16 cellular contexts compared by ENCODE assay signal in the genomic region with DNA sequence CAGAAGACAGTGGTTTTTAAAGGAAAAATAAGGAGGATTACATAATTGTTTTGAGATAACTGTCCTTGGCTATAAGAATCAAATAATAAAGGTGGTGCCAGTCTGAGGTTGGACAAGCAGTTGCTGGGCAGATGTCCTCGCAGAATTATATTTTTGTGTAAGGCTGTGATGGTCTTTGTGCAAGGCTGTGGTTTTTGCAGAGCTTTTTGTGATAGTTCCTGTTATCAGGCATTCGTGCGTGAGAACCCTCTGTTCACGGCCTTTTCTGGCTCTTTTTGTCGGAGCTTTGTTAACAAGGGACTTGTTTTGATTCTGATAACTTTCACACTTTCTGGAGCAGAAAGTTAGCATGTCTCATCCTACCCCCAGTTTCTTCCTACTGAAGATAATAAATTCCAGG.
DNase-seq lines count a peak whose midpoint lies in the region; ATAC-seq and TF ChIP-seq lines count a peak whose summit lies in the region.
"Had no signal": no experiment of that assay in that cellular context is flagged by ENCODE, and none has a peak within 500 bp of the region (broad histone marks: within the 10 kb centered on the region; RNA-seq: fewer than 3 reads in every experiment).

No MANE protein-coding gene starts in this region.

- peaks cover 6% of the 10 kb centered on the region for H3K27me3 Mint-ChIP-seq in nephron progenitor cell (ENCODE audit: low read depth, poor library complexity)

- ATAC-seq in GM18498 (IDR thresholded peaks at IDR 0.05; ENCODE audit: unreplicated experiment) = peak; percentile 56
- ATAC-seq in GM21390 (IDR thresholded peaks at IDR 0.05; ENCODE audit: unreplicated experiment) = peak; percentile 45
- ATAC-seq in HG03342 (IDR thresholded peaks at IDR 0.05; ENCODE audit: unreplicated experiment) = peak; percentile 49
- ATAC-seq: body of pancreas; left ventricle myocardium superior; naive thymus-derived CD4-positive, alpha-beta T cell had no signal

- no peaks in the 10 kb centered on the region for H3K36me3 Mint-ChIP-seq in nephron progenitor cell (ENCODE audit: low read depth)

- no peaks in the 10 kb centered on the region for H3K4me1 Mint-ChIP-seq in nephron progenitor cell

- H3K4me3 Mint-ChIP-seq in nephron progenitor cell = no peak overlapping the region
- H3K4me3 Mint-ChIP-seq: activated CD4-positive, alpha-beta memory T cell treated with anti-CD3 and anti-CD28 coated beads for 36 hours; naive thymus-derived CD4-positive, alpha-beta T cell had no signal

- no peak for TF ChIP-seq CTCF in nephron progenitor cell (IDR thresholded peaks at IDR 0.05)

- H3K9me3 Mint-ChIP-seq in nephron progenitor cell = peaks cover 64% of the 10 kb centered on the region

- no peak overlapping the region for H3K27ac Mint-ChIP-seq in nephron progenitor cell
- H3K27ac Mint-ChIP-seq: activated CD4-positive, alpha-beta memory T cell treated with anti-CD3 and anti-CD28 coated beads for 36 hours had no signal

- DNase-seq in SKM-1 treated with dmso at 0.1 percent for 144 hours (lab: John Stamatoyannopoulos, UW; ENCODE audit: unreplicated experiment) (peak; percentile 64), HUDEP-2 (lab: John Stamatoyannopoulos, UW; ENCODE audit: unreplicated experiment in 76 of 76) (no peak), nephron progenitor cell (no peak), NCI-H345 (lab: John Stamatoyannopoulos, UW) (no peak), UCSD-AML1 (lab: John Stamatoyannopoulos, UW; ENCODE audit: unreplicated experiment) (no peak)
- DNase-seq: activated CD4-positive, alpha-beta memory T cell treated with anti-CD3 and anti-CD28 coated beads for 36 hours; body of pancreas; DMS79 treated with DMSO at 0.1 percent for 48 hours; left ventricle myocardium superior; naive thymus-derived CD4-positive, alpha-beta T cell; NCI-H1417; NCI-H526; stimulated activated CD4-positive, alpha-beta T cell treated with anti-CD3 and anti-CD28 coated beads, Interleukin-2, amount 100 ng/mL, for 24 hours had no signal
